ENCODE assay signal across 1 cellular context in the genomic region with DNA sequence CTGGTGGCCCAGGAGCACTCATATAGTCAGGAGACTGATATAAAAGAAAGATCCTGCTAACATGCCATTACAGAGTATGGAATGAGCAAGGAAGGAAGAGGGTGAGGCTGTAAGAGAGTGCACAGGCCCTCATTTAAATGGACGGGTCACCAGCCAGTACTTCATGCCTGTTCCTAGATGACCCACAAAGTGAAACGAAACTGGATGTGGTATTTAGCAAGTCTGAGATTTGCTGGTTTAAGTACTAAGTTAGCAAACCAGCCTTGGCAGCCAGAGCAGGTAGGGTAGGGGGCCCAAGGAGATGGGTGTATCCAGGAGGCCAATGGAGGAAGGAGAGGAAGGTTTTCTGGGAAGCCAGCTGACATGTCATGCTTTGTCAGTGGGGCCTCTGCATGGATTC.
TF ChIP-seq lines count a peak whose summit lies in the region.

No MANE protein-coding gene starts in this region.

TF ChIP-seq in HEK293T, 16 proteins besides CTCF, POLR2A, EP300 and RAD21 (continued from another document):
- TF ChIP-seq, protein P1, sequence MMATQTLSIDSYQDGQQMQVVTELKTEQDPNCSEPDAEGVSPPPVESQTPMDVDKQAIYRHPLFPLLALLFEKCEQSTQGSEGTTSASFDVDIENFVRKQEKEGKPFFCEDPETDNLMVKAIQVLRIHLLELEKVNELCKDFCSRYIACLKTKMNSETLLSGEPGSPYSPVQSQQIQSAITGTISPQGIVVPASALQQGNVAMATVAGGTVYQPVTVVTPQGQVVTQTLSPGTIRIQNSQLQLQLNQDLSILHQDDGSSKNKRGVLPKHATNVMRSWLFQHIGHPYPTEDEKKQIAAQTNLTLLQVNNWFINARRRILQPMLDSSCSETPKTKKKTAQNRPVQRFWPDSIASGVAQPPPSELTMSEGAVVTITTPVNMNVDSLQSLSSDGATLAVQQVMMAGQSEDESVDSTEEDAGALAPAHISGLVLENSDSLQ (IDR thresholded peaks at IDR 0.05), result no peak
- TF ChIP-seq SP1 (IDR thresholded peaks at IDR 0.05), result no peak
- TF ChIP-seq FOXM1 (IDR thresholded peaks at IDR 0.05; ENCODE audit: borderline replicate concordance), result no peak
- no peak for TF ChIP-seq L3MBTL2 (conservative IDR thresholded peaks at IDR 0.05)
